30 cellular contexts compared by ENCODE assay signal in genomic region chr7:1488016-1488415, GRCh38.
"Had no signal": no experiment of that assay in that cellular context is flagged by ENCODE, and none has a peak within 500 bp of the region (broad histone marks: within the 10 kb centered on the region; RNA-seq: fewer than 3 reads in every experiment).

No MANE protein-coding gene starts in this region.

- DNase-seq: activated CD4-positive, alpha-beta memory T cell treated with anti-CD3 and anti-CD28 coated beads, Interleukin-2, amount 10 ng/mL, durations not matched to agents 7 days and 5 days; activated CD4-positive, alpha-beta T cell treated with anti-CD3 and anti-CD28 coated beads for 1 hour; activated CD4-positive, alpha-beta T cell treated with anti-CD3 and anti-CD28 coated beads, Interleukin-2, amount 10 ng/mL, durations not matched to agents 7 days and 5 days; activated naive CD4-positive, alpha-beta T cell; activated naive CD8-positive, alpha-beta T cell treated with anti-CD3 and anti-CD28 coated beads for 36 hours; activated T-cell treated with anti-CD3 and anti-CD28 coated beads, Interleukin-2, amount 50 U/mL, for 72 hours; dorsolateral prefrontal cortex; effector memory CD4-positive, alpha-beta T cell; heart left ventricle; kidney glomerular epithelial cell; left lung; lower lobe of right lung; mesenchymal stem cell; naive thymus-derived CD8-positive, alpha-beta T cell; stimulated activated CD4-positive, alpha-beta T cell treated with anti-CD3 and anti-CD28 coated beads, Interleukin-1b, Interleukin-23, amount 100 ng/mL, for 48 hours; stimulated activated CD4-positive, alpha-beta T cell treated with anti-CD3 and anti-CD28 coated beads, Interleukin-4, amount 100 ng/mL, for 4 hours; stimulated activated CD8-positive, alpha-beta memory T cell treated with anti-CD3 and anti-CD28 coated beads, Interleukin-4, amount 100 ng/mL, for 48 hours; stimulated activated naive CD4-positive, alpha-beta T cell treated with Interleukin-2 at 50 U/mL for 16 hours; T-helper 2 cell had no signal

- H3K27me3 ChIP-seq: ascending aorta, cardiac muscle cell, dorsolateral prefrontal cortex, gastroesophageal sphincter, heart left ventricle, left lung, neural progenitor cell, right atrium auricular region, tibial nerve, vagina had no signal

- H3K27ac ChIP-seq: ascending aorta, cardiac muscle cell, coronary artery, dorsolateral prefrontal cortex, gastroesophageal sphincter, heart left ventricle, left lung, lower lobe of right lung, neural progenitor cell, right atrium auricular region, tibial nerve, vagina had no signal

- H3K27me3 Mint-ChIP-seq: activated CD4-positive, alpha-beta memory T cell treated with anti-CD3 and anti-CD28 coated beads, Interleukin-2, amount 10 ng/mL, durations not matched to agents 7 days and 5 days; activated CD4-positive, alpha-beta T cell treated with anti-CD3 and anti-CD28 coated beads, Interleukin-2, amount 10 ng/mL, durations not matched to agents 7 days and 5 days; activated naive CD8-positive, alpha-beta T cell treated with anti-CD3 and anti-CD28 coated beads for 36 hours; naive thymus-derived CD8-positive, alpha-beta T cell had no signal

- H3K9me3 Mint-ChIP-seq: activated CD4-positive, alpha-beta memory T cell treated with anti-CD3 and anti-CD28 coated beads, Interleukin-2, amount 10 ng/mL, durations not matched to agents 7 days and 5 days; activated CD4-positive, alpha-beta T cell treated with anti-CD3 and anti-CD28 coated beads, Interleukin-2, amount 10 ng/mL, durations not matched to agents 7 days and 5 days; activated naive CD8-positive, alpha-beta T cell treated with anti-CD3 and anti-CD28 coated beads for 36 hours; activated T-cell treated with anti-CD3 and anti-CD28 coated beads, Interleukin-2, amount 50 U/mL, for 72 hours; brain; naive thymus-derived CD8-positive, alpha-beta T cell; neural progenitor cell had no signal

- H3K4me1 ChIP-seq: ascending aorta, gastroesophageal sphincter, heart left ventricle, left lung, lower lobe of right lung, neural progenitor cell, right atrium auricular region, tibial nerve, vagina had no signal

- H3K9ac ChIP-seq: neural progenitor cell had no signal

- H3K36me3 ChIP-seq: neural progenitor cell had no signal

- ATAC-seq: activated T-cell treated with anti-CD3 and anti-CD28 coated beads, Interleukin-2, amount 50 U/mL, for 72 hours; gastroesophageal sphincter; heart left ventricle; left lung; lower lobe of right lung; naive thymus-derived CD8-positive, alpha-beta T cell had no signal

- H3K27ac Mint-ChIP-seq: activated CD4-positive, alpha-beta memory T cell treated with anti-CD3 and anti-CD28 coated beads, Interleukin-2, amount 10 ng/mL, durations not matched to agents 7 days and 5 days; brain; neural progenitor cell had no signal

- H3K4me3 Mint-ChIP-seq: activated CD4-positive, alpha-beta memory T cell treated with anti-CD3 and anti-CD28 coated beads, Interleukin-2, amount 10 ng/mL, durations not matched to agents 7 days and 5 days; activated CD4-positive, alpha-beta T cell treated with anti-CD3 and anti-CD28 coated beads, Interleukin-2, amount 10 ng/mL, durations not matched to agents 7 days and 5 days; activated naive CD8-positive, alpha-beta T cell treated with anti-CD3 and anti-CD28 coated beads for 36 hours; activated T-cell treated with anti-CD3 and anti-CD28 coated beads, Interleukin-2, amount 50 U/mL, for 72 hours; brain; naive thymus-derived CD8-positive, alpha-beta T cell; neural progenitor cell had no signal

- H3K4me1 Mint-ChIP-seq: activated CD4-positive, alpha-beta memory T cell treated with anti-CD3 and anti-CD28 coated beads, Interleukin-2, amount 10 ng/mL, durations not matched to agents 7 days and 5 days; activated CD4-positive, alpha-beta T cell treated with anti-CD3 and anti-CD28 coated beads, Interleukin-2, amount 10 ng/mL, durations not matched to agents 7 days and 5 days; activated naive CD8-positive, alpha-beta T cell treated with anti-CD3 and anti-CD28 coated beads for 36 hours; brain; neural progenitor cell had no signal

- FAIRE-seq: endothelial cell of umbilical vein had no signal

- H3K4me2 ChIP-seq: neural progenitor cell, smooth muscle cell had no signal

- H3K9me3 ChIP-seq: ascending aorta, gastroesophageal sphincter, heart left ventricle, left lung, lower lobe of right lung, right atrium auricular region, tibial nerve, vagina had no signal

- H2AFZ ChIP-seq: neural progenitor cell had no signal

- H3K4me3 ChIP-seq: ascending aorta, cardiac muscle cell, coronary artery, dorsolateral prefrontal cortex, gastroesophageal sphincter, heart left ventricle, left lung, lower lobe of right lung, neural progenitor cell, right atrium auricular region, smooth muscle cell, tibial nerve, vagina had no signal
